ENCODE assay signal across 36 cellular contexts in the genomic region with DNA sequence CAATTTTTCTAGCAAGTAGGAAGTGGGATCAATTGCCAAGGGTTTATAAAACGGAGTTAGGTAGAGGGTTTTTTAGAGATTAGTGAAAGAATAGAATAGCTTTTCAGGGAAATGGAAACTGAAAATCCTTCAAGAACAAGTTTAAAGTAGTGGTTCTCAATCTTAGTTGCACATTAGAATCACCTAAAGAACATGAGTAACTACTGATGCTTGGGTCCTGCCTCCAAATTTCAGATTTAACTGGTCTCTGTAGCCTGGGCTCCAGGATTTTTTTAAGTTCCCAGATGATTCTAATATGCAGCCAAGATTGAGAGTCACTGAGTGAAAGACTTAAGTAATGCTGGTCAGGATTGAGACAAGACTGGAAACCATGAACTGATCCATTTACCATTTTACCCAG.
"Had no signal": no experiment of that assay in that cellular context is flagged by ENCODE, and none has a peak within 500 bp of the region (broad histone marks: within the 10 kb centered on the region; RNA-seq: fewer than 3 reads in every experiment).

No MANE protein-coding gene starts in this region.

- FAIRE-seq: astrocyte, colon, TTC549 had no signal

- H3K27ac ChIP-seq: body of pancreas, brain microvascular endothelial cell, breast epithelium, coronary artery, VCaP had no signal

- H3K4me1 Mint-ChIP-seq: activated naive CD4-positive, alpha-beta T cell treated with anti-CD3 and anti-CD28 coated beads, Interleukin-2, amount 10 ng/mL, durations not matched to agents 7 days and 5 days; activated naive CD4-positive, alpha-beta T cell treated with anti-CD3 and anti-CD28 coated beads, Interleukin-2, amount 50 U/mL, for 24 hours; activated naive CD8-positive, alpha-beta T cell treated with anti-CD3 and anti-CD28 coated beads, Interleukin-2, amount 50 U/mL, for 24 hours had no signal

- DNase-seq: activated B cell treated with CpG ODN at 0.5 μM for 24 hours; activated CD4-positive, alpha-beta memory T cell treated with anti-CD3 and anti-CD28 coated beads for 36 hours; activated CD4-positive, alpha-beta T cell treated with anti-CD3 and anti-CD28 coated beads for 48 hours; activated CD4-positive, alpha-beta T cell treated with anti-CD3 and anti-CD28 coated beads, Interleukin-2, amount 50 U/mL, for 1 hour; activated CD4-positive, CD25-positive, alpha-beta regulatory T cell treated with anti-CD3 and anti-CD28 coated beads, Interleukin-2, amount 50 U/mL, for 72 hours; activated CD8-positive, alpha-beta memory T cell treated with anti-CD3 and anti-CD28 coated beads, Interleukin-2, amount 50 U/mL, for 4 hours; activated CD8-positive, alpha-beta T cell treated with anti-CD3 and anti-CD28 coated beads for 36 hours; activated effector memory CD4-positive, alpha-beta T cell treated with Interleukin-2 at 50 U/mL for 16 hours; activated gamma-delta T cell; activated naive CD4-positive, alpha-beta T cell treated with anti-CD3 and anti-CD28 coated beads, Interleukin-2, amount 10 ng/mL, durations not matched to agents 7 days and 5 days; activated naive CD4-positive, alpha-beta T cell treated with Interleukin-2 at 50 U/mL for 16 hours; activated naive CD8-positive, alpha-beta T cell treated with anti-CD3 and anti-CD28 coated beads, Interleukin-2, amount 10 ng/mL, durations not matched to agents 7 days and 5 days; activated naive CD8-positive, alpha-beta T cell treated with anti-CD3 and anti-CD28 coated beads, Interleukin-2, amount 50 U/mL, for 24 hours; activated T-cell treated with anti-CD3 and anti-CD28 coated beads for 4 hours; activated T-cell treated with anti-CD3 and anti-CD28 coated beads, Interleukin-2, amount 50 U/mL, for 24 hours; activated T-cell treated with anti-CD3 and anti-CD28 coated beads, Interleukin-2, amount 50 U/mL, for 48 hours; amniotic stem cell; aorta; body of pancreas; brain microvascular endothelial cell; central memory CD4-positive, alpha-beta T cell; T-helper 1 cell; T-helper 2 cell; T-helper 9 cell had no signal

- H3K36me3 Mint-ChIP-seq: activated CD4-positive, alpha-beta memory T cell treated with anti-CD3 and anti-CD28 coated beads for 36 hours; activated naive CD4-positive, alpha-beta T cell treated with anti-CD3 and anti-CD28 coated beads, Interleukin-2, amount 10 ng/mL, durations not matched to agents 7 days and 5 days; activated naive CD4-positive, alpha-beta T cell treated with anti-CD3 and anti-CD28 coated beads, Interleukin-2, amount 50 U/mL, for 24 hours; activated naive CD8-positive, alpha-beta T cell; activated naive CD8-positive, alpha-beta T cell treated with anti-CD3 and anti-CD28 coated beads, Interleukin-2, amount 10 ng/mL, durations not matched to agents 7 days and 5 days had no signal

- H3K4me1 ChIP-seq: body of pancreas, breast epithelium had no signal

- H3K27ac Mint-ChIP-seq: activated B cell treated with CpG ODN at 0.5 μM for 24 hours; activated CD4-positive, alpha-beta memory T cell treated with anti-CD3 and anti-CD28 coated beads for 36 hours; activated CD8-positive, alpha-beta T cell treated with anti-CD3 and anti-CD28 coated beads for 36 hours; activated naive CD4-positive, alpha-beta T cell treated with anti-CD3 and anti-CD28 coated beads, Interleukin-2, amount 10 ng/mL, durations not matched to agents 7 days and 5 days; activated naive CD4-positive, alpha-beta T cell treated with anti-CD3 and anti-CD28 coated beads, Interleukin-2, amount 50 U/mL, for 24 hours; activated naive CD8-positive, alpha-beta T cell; activated naive CD8-positive, alpha-beta T cell treated with anti-CD3 and anti-CD28 coated beads, Interleukin-2, amount 10 ng/mL, durations not matched to agents 7 days and 5 days; activated naive CD8-positive, alpha-beta T cell treated with anti-CD3 and anti-CD28 coated beads, Interleukin-2, amount 50 U/mL, for 24 hours; activated T-cell treated with anti-CD3 and anti-CD28 coated beads, Interleukin-2, amount 50 U/mL, for 24 hours; activated T-helper 1 cell treated with anti-CD3 and anti-CD28 coated beads, Interleukin-12 subunit alpha, Interleukin-12 subunit beta, Interleukin-2, Interleukin-4 antibody, amounts not matched to agents 30 ng/mL and 10 ng/mL and 1 ng/mL, durations not matched to agents 14 hours and 24 hours and 36 hours; activated T-helper 2 cell treated with anti-CD3 and anti-CD28 coated beads, Interferon-gamma antibody, Interleukin-2, Interleukin-4, amounts not matched to agents 10 μg/mL and 5 μg/mL and 100 μg/mL, durations not matched to agents 14 hours and 24 hours and 36 hours; T-helper 1 cell treated with Interleukin-12 subunit alpha and Interleukin-12 subunit beta and Interleukin-4 antibody, amounts not matched to agents 30 μg/mL and 1 μg/mL, for 36 hours; T-helper 2 cell treated with Interferon-gamma antibody and Interleukin-4, amounts not matched to agents 5 μg/mL and 100 μg/mL, for 36 hours had no signal

- H3K9me3 Mint-ChIP-seq: activated B cell treated with CpG ODN at 0.5 μM for 24 hours; activated CD4-positive, alpha-beta memory T cell treated with anti-CD3 and anti-CD28 coated beads for 36 hours; activated CD8-positive, alpha-beta T cell treated with anti-CD3 and anti-CD28 coated beads for 36 hours; activated naive CD4-positive, alpha-beta T cell treated with anti-CD3 and anti-CD28 coated beads, Interleukin-2, amount 10 ng/mL, durations not matched to agents 7 days and 5 days; activated naive CD4-positive, alpha-beta T cell treated with anti-CD3 and anti-CD28 coated beads, Interleukin-2, amount 50 U/mL, for 24 hours; activated naive CD8-positive, alpha-beta T cell treated with anti-CD3 and anti-CD28 coated beads, Interleukin-2, amount 50 U/mL, for 24 hours; activated T-cell treated with anti-CD3 and anti-CD28 coated beads, Interleukin-2, amount 50 U/mL, for 24 hours; activated T-helper 1 cell treated with anti-CD3 and anti-CD28 coated beads, Interleukin-12 subunit alpha, Interleukin-12 subunit beta, Interleukin-2, Interleukin-4 antibody, amounts not matched to agents 30 ng/mL and 10 ng/mL and 1 ng/mL, durations not matched to agents 14 hours and 24 hours and 36 hours; activated T-helper 2 cell treated with anti-CD3 and anti-CD28 coated beads, Interferon-gamma antibody, Interleukin-2, Interleukin-4, amounts not matched to agents 10 μg/mL and 5 μg/mL and 100 μg/mL, durations not matched to agents 14 hours and 24 hours and 36 hours; T-helper 1 cell treated with Interleukin-12 subunit alpha and Interleukin-12 subunit beta and Interleukin-4 antibody, amounts not matched to agents 30 μg/mL and 1 μg/mL, for 36 hours; T-helper 2 cell treated with Interferon-gamma antibody and Interleukin-4, amounts not matched to agents 5 μg/mL and 100 μg/mL, for 36 hours had no signal

- H3K27me3 ChIP-seq: body of pancreas, brain microvascular endothelial cell, breast epithelium had no signal

- H3K27me3 Mint-ChIP-seq: activated B cell treated with CpG ODN at 0.5 μM for 24 hours; activated CD4-positive, alpha-beta memory T cell treated with anti-CD3 and anti-CD28 coated beads for 36 hours; activated naive CD4-positive, alpha-beta T cell treated with anti-CD3 and anti-CD28 coated beads, Interleukin-2, amount 10 ng/mL, durations not matched to agents 7 days and 5 days; activated naive CD8-positive, alpha-beta T cell treated with anti-CD3 and anti-CD28 coated beads, Interleukin-2, amount 10 ng/mL, durations not matched to agents 7 days and 5 days had no signal

- ATAC-seq: activated CD8-positive, alpha-beta T cell treated with anti-CD3 and anti-CD28 coated beads for 36 hours; activated naive CD8-positive, alpha-beta T cell treated with anti-CD3 and anti-CD28 coated beads, Interleukin-2, amount 50 U/mL, for 24 hours; body of pancreas had no signal

- H3K36me3 ChIP-seq: brain microvascular endothelial cell, breast epithelium had no signal

- H3K4me3 ChIP-seq: body of pancreas, breast epithelium, coronary artery had no signal

- H3K4me3 Mint-ChIP-seq: activated B cell treated with CpG ODN at 0.5 μM for 24 hours; activated CD4-positive, alpha-beta memory T cell treated with anti-CD3 and anti-CD28 coated beads for 36 hours; activated CD8-positive, alpha-beta T cell treated with anti-CD3 and anti-CD28 coated beads for 36 hours; activated naive CD4-positive, alpha-beta T cell treated with anti-CD3 and anti-CD28 coated beads, Interleukin-2, amount 10 ng/mL, durations not matched to agents 7 days and 5 days; activated naive CD4-positive, alpha-beta T cell treated with anti-CD3 and anti-CD28 coated beads, Interleukin-2, amount 50 U/mL, for 24 hours; activated naive CD8-positive, alpha-beta T cell; activated naive CD8-positive, alpha-beta T cell treated with anti-CD3 and anti-CD28 coated beads, Interleukin-2, amount 10 ng/mL, durations not matched to agents 7 days and 5 days; activated naive CD8-positive, alpha-beta T cell treated with anti-CD3 and anti-CD28 coated beads, Interleukin-2, amount 50 U/mL, for 24 hours; activated T-cell treated with anti-CD3 and anti-CD28 coated beads, Interleukin-2, amount 50 U/mL, for 24 hours; activated T-helper 1 cell treated with anti-CD3 and anti-CD28 coated beads, Interleukin-12 subunit alpha, Interleukin-12 subunit beta, Interleukin-2, Interleukin-4 antibody, amounts not matched to agents 30 ng/mL and 10 ng/mL and 1 ng/mL, durations not matched to agents 14 hours and 24 hours and 36 hours; T-helper 1 cell treated with Interleukin-12 subunit alpha and Interleukin-12 subunit beta and Interleukin-4 antibody, amounts not matched to agents 30 μg/mL and 1 μg/mL, for 36 hours; T-helper 2 cell treated with Interferon-gamma antibody and Interleukin-4, amounts not matched to agents 5 μg/mL and 100 μg/mL, for 36 hours had no signal

- H3K9me3 ChIP-seq: body of pancreas, breast epithelium had no signal
